ENCODE assay signal across 8 cellular contexts in genomic region chr1:152458384-152459185, GRCh38. TPM values are rescaled to one million over a fixed set of nuclear protein-coding genes. Genes with fewer than 3 reads are reported as not detected.
DNase-seq lines count a peak whose midpoint lies in the region; ATAC-seq, FAIRE-seq and TF ChIP-seq lines count a peak whose summit lies in the region.

No MANE protein-coding gene starts in this region.

- TF ChIP-seq CTCF in Peyer's patch (IDR thresholded peaks at IDR 0.05) = peak; percentile 75 to 90 (median 87)

- DNase-seq in EL (peak; percentile 77), HTR-8/SVneo (ENCODE audit: insufficient read length, low spot score) (peak; percentile 58), Peyer's patch (peak; percentile 66 to 94 (median 81)), fibroblast of peridontal ligament (ENCODE audit: extremely low read depth) (peak; percentile 90), non-pigmented ciliary epithelial cell (ENCODE audit: low read depth) (peak; percentile 35)
- DNase-seq in activated T-cell treated with anti-CD3 and anti-CD28 coated beads, Interleukin-2, amount 50 U/mL, for 1 hour = peak; percentile 82

- no peak overlapping the region for H3K9ac ChIP-seq in stomach smooth muscle (ENCODE audit: low read length in 2 of 2)

- H3K4me1 ChIP-seq in Peyer's patch = no peaks in the 10 kb centered on the region
- H3K4me1 ChIP-seq in stomach smooth muscle (ENCODE audit: control insufficient read depth, insufficient read depth, low read length) = no peaks in the 10 kb centered on the region

- H3K36me3 ChIP-seq in Peyer's patch (no peaks in the 10 kb centered on the region), stomach smooth muscle (ENCODE audit: control insufficient read depth in 2 of 2, insufficient read depth in 2 of 2, low read length in 2 of 2) (no peaks in the 10 kb centered on the region)

- FAIRE-seq in HTR-8/SVneo (lab: Jason Lieb, UNC) = no peak

- no peaks in the 10 kb centered on the region for H3K9me3 ChIP-seq in Peyer's patch
- no peaks in the 10 kb centered on the region for H3K9me3 ChIP-seq in stomach smooth muscle (ENCODE audit: control insufficient read depth in 2 of 2, low read length in 2 of 2)

- H3K4me3 ChIP-seq in Peyer's patch = no peak overlapping the region
- H3K4me3 ChIP-seq in stomach smooth muscle (ENCODE audit: low read length in 2 of 2) = peak overlapping the region; percentile 8 to 44

- TF ChIP-seq POLR2A in Peyer's patch (IDR thresholded peaks at IDR 0.05) = no peak

- no peak overlapping the region for H3K27ac ChIP-seq in Peyer's patch
- H3K27ac ChIP-seq in stomach smooth muscle (ENCODE audit: low read length) = no peak overlapping the region

- no peak for ATAC-seq in GM18502 (IDR thresholded peaks at IDR 0.05; ENCODE audit: poor library complexity, unreplicated experiment)

- H3K27me3 ChIP-seq in Peyer's patch (no peaks in the 10 kb centered on the region), stomach smooth muscle (ENCODE audit: control insufficient read depth in 1 of 2, insufficient read depth in 2 of 2, low read length in 2 of 2) (no peaks in the 10 kb centered on the region)

RNA-seq across cellular contexts. Expression of gene CRNN, which starts 44.5 kb away (rescaled TPM):
- total RNA-seq in Peyer's patch = under 1 TPM in 1 of 4 donors, not detected in 3; 0.67 TPM

RNA-seq across cellular contexts. Expression of gene LCE5A, which starts 52.0 kb away (rescaled TPM):
- not detected for total RNA-seq in Peyer's patch

RNA-seq across cellular contexts. Expression of gene CRCT1, which starts 55.7 kb away (rescaled TPM):
- total RNA-seq in Peyer's patch = not detected

Comparison
In these comparisons a context has a peak if more than half of its experiments do, and no peak if none do; other contexts are left out.
1. DNase-seq: peak in every context shown above with its lines; median percentile 90 in fibroblast of peridontal ligament; 82 in activated T-cell treated with anti-CD3 and anti-CD28 coated beads, Interleukin-2, amount 50 U/mL, for 1 hour; 81 in Peyer's patch; 77 in EL; 58 in HTR-8/SVneo; 35 in non-pigmented ciliary epithelial cell.
2. H3K4me3 ChIP-seq: peak in stomach smooth muscle (2 of 2); none in Peyer's patch (0 of 4).